Comparison of ENCODE assay signal across 8 cellular contexts in genomic region chr10:46284286-46285229, GRCh38. TPM values are rescaled to one million over a fixed set of nuclear protein-coding genes. Genes with fewer than 3 reads are reported as not detected.
DNase-seq lines count a peak whose midpoint lies in the region; ATAC-seq, FAIRE-seq and TF ChIP-seq lines count a peak whose summit lies in the region.

No MANE protein-coding gene starts in this region.

- TF ChIP-seq CTCF in WTC11 (IDR thresholded peaks at IDR 0.05) (no peak), kidney (IDR thresholded peaks at IDR 0.05; ENCODE audit: borderline replicate concordance, extremely low read depth, insufficient read depth) (no peak)

- no peaks in the 10 kb centered on the region for H3K9me3 ChIP-seq in kidney (ENCODE audit: control insufficient read depth in 1 of 2, low read length in 2 of 2)

- DNase-seq in NCI-H187 (lab: John Stamatoyannopoulos, UW) (peak; percentile 17 to 47), NCI-H187 treated with DMSO at 0.1 percent for 48 hours (lab: John Stamatoyannopoulos, UW) (no peak), NCI-H1694 treated with DMSO at 0.1 percent for 48 hours (lab: John Stamatoyannopoulos, UW) (peak; percentile 83), WTC11 (ENCODE audit: low spot score) (peak; percentile 75), kidney (peak; percentile 93)
- DNase-seq in central memory CD4-positive, alpha-beta T cell = peak; percentile 64
- DNase-seq in stimulated activated CD4-positive, alpha-beta T cell treated with anti-CD3 and anti-CD28 coated beads, Interleukin-15, amount 100 ng/mL, for 24 hours = peak; percentile 88

- peak; percentile 93 for ATAC-seq in HG02943 (IDR thresholded peaks at IDR 0.05; ENCODE audit: low read depth, unreplicated experiment)
- peak; percentile 84 for ATAC-seq in WTC11

- H3K4me3 ChIP-seq in kidney (ENCODE audit: low read length in 2 of 2) = peak overlapping the region; percentile 57 to 59

- H3K27ac ChIP-seq in kidney (ENCODE audit: low read depth in 2 of 2, low read length in 2 of 2) = no peak overlapping the region

- FAIRE-seq in kidney (lab: Jason Lieb, UNC) = no peak

- intact Hi-C loops in kidney (cut with DNase I) = loop anchor here (5.0 kb wide), 1 partner anchor 1098 kb away; the partner anchor contains the start of gene ZNF488

- H3K36me3 ChIP-seq in kidney (ENCODE audit: control insufficient read depth in 1 of 2, insufficient read depth in 2 of 2, low read length in 2 of 2) = no peaks in the 10 kb centered on the region

- peak overlapping the region in 1 of 2 donors; percentile 24 for H3K9ac ChIP-seq in kidney (ENCODE audit: low read length in 2 of 2)

- peak overlapping the region; percentile 83 for H3K4me3 Mint-ChIP-seq in WTC11

- no peaks in the 10 kb centered on the region for H3K36me3 Mint-ChIP-seq in WTC11

- CTCF ChIA-PET in WTC11 (lab: Charles Lee) = no interaction called here

- H3K27ac Mint-ChIP-seq in WTC11 = no peak overlapping the region

- peaks cover 0 to 5% of the 10 kb centered on the region in 2 donors for H3K4me1 ChIP-seq in kidney (ENCODE audit: control insufficient read depth in 1 of 2, insufficient read depth in 1 of 2, low read depth in 1 of 2, low read length in 2 of 2)

- peaks cover 60% of the 10 kb centered on the region for H3K27me3 Mint-ChIP-seq in WTC11 (ENCODE audit: low read depth)

- POLR2A ChIA-PET in WTC11 (lab: Charles Lee) = interaction anchor here (0.6 kb wide), 1 partner anchor 16 kb away, joined by 4 read pairs; no protein-coding TSS in a partner anchor

- peaks cover 22% of the 10 kb centered on the region for H3K4me1 Mint-ChIP-seq in WTC11

- H3K9me3 Mint-ChIP-seq in WTC11 = no peaks in the 10 kb centered on the region

TF ChIP-seq in WTC11, 78 proteins besides CTCF, POLR2A, EP300 and RAD21 (continues in another document):
- TF ChIP-seq ATF2 (CRISPR knock-in tag; IDR thresholded peaks at IDR 0.05; ENCODE audit: borderline replicate concordance, low read depth) (no peak), ESRRA (CRISPR knock-in tag; IDR thresholded peaks at IDR 0.05; ENCODE audit: borderline replicate concordance) (no peak; the same call in 1 of the 2 replicates), NFE2L1 (CRISPR knock-in tag; IDR thresholded peaks at IDR 0.05) (peak; percentile 31; the same call in 1 of the 2 replicates), FOXP4 (CRISPR knock-in tag; IDR thresholded peaks at IDR 0.05) (peak; percentile 32; the same call in 1 of the 2 replicates), E2F4 (CRISPR knock-in tag; IDR thresholded peaks at IDR 0.05; ENCODE audit: borderline replicate concordance, low read depth) (peak; percentile 32; the same call in 1 of the 2 replicates), CREM (CRISPR knock-in tag; IDR thresholded peaks at IDR 0.05) (no peak; the same call in 1 of the 2 replicates), HMGA2 (CRISPR knock-in tag; IDR thresholded peaks at IDR 0.05) (no peak), MLX (CRISPR knock-in tag; IDR thresholded peaks at IDR 0.05) (no peak), MXD4 (CRISPR knock-in tag; IDR thresholded peaks at IDR 0.05; ENCODE audit: borderline replicate concordance) (no peak), HMGXB4 (CRISPR knock-in tag; IDR thresholded peaks at IDR 0.05) (peak; percentile 55; the same call in 1 of the 2 replicates), RELA (CRISPR knock-in tag; IDR thresholded peaks at IDR 0.05; ENCODE audit: borderline replicate concordance) (0 out of 2 replicates have a peak, but pooled peaks have one; percentile 51), NR1H2 (CRISPR knock-in tag; IDR thresholded peaks at IDR 0.05) (no peak), SP1 (CRISPR knock-in tag; conservative IDR thresholded peaks at IDR 0.05) (peak; percentile 22; the same call in 1 of the 2 replicates), ETV6 (CRISPR knock-in tag; IDR thresholded peaks at IDR 0.05) (no peak), STAT6 (CRISPR knock-in tag; conservative IDR thresholded peaks at IDR 0.05; ENCODE audit: low read depth) (no peak), GABPB1 (CRISPR knock-in tag; IDR thresholded peaks at IDR 0.05) (peak; percentile 18; the same call in 1 of the 2 replicates), USF1 (CRISPR knock-in tag; IDR thresholded peaks at IDR 0.05) (no peak)

RNA-seq across cellular contexts. Expression of gene ANTXRL, which starts 2.2 kb away (rescaled TPM):
- total RNA-seq in WTC11 (2021) = not detected in 3 replicates
- 0.16 TPM for total RNA-seq in kidney
- not detected for polyA plus RNA-seq in kidney (ENCODE audit: insufficient read depth, low read depth, low replicate concordance)
